In the genomic region with DNA sequence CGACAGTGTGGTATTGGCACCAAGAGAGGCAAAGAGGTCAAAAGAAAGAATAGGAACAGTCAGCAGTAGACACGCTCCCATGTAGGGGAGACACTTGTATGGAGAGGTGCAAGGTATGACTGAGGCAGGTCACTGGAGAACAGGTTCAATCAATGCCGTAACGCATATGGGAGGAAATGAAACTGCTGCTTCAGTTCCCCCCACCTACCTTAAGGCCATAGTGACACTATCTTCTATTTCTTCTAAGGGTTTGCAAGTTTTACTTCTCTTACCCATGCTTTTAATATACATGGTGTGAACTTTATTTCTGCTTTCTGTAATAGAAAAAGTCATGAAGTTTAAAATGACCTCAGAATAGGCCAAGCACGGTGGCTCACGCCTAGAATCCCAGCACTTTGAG, we compare ENCODE assay signal across 20 cellular contexts. TPM values are rescaled to one million over a fixed set of nuclear protein-coding genes. Genes with fewer than 3 reads are reported as not detected.
A peak's percentile ranks its signal among the peaks of the same experiment; 100 is the strongest.
DNase-seq lines count a peak whose midpoint lies in the region; ATAC-seq and TF ChIP-seq lines count a peak whose summit lies in the region.
"Had no signal": no experiment of that assay in that cellular context is flagged by ENCODE, and none has a peak within 500 bp of the region (broad histone marks: within the 10 kb centered on the region; RNA-seq: fewer than 3 reads in every experiment).

No MANE protein-coding gene starts in this region.

- H4K20me1 ChIP-seq in OCI-LY3 (ENCODE audit: insufficient read depth, low read length) = no peaks in the 10 kb centered on the region

- H3K4me1 Mint-ChIP-seq in stimulated activated memory B cell treated with anti-CD40 and anti-IgM and Interleukin-4, amounts not matched to agents 10 μg/mL and 1 μg/mL and 100 μg/mL, for 72 hours = peaks cover 20% of the 10 kb centered on the region
- peaks cover 2 to 7% of the 10 kb centered on the region in 2 donors for H3K4me1 Mint-ChIP-seq in natural killer cell treated with Interleukin-12 subunit alpha and Interleukin-12 subunit beta and Interleukin-15 and Interleukin-18, amount 100 ng/mL, for 72 hours (ENCODE audit: low read depth in 2 of 2)

- no peaks in the 10 kb centered on the region for H3K36me3 ChIP-seq in OCI-LY3 (replicated peaks; ENCODE audit: low read depth, low read length)

- peaks cover 18% of the 10 kb centered on the region for H3K27me3 Mint-ChIP-seq in stimulated activated memory B cell treated with anti-CD40 and anti-IgM and Interleukin-4, amounts not matched to agents 10 μg/mL and 1 μg/mL and 100 μg/mL, for 72 hours
- peaks cover 18 to 24% of the 10 kb centered on the region in 2 donors for H3K27me3 Mint-ChIP-seq in natural killer cell treated with Interleukin-12 subunit alpha and Interleukin-12 subunit beta and Interleukin-15 and Interleukin-18, amount 100 ng/mL, for 72 hours

- no peak for TF ChIP-seq CTCF in OCI-LY3 (IDR thresholded peaks at IDR 0.05; ENCODE audit: low read depth, low read length)

- peak overlapping the region; percentile 49 for H3K4me2 ChIP-seq in OCI-LY3 (ENCODE audit: low read length)
- H3K4me2 ChIP-seq: GM23338 had no signal

- H3K9ac ChIP-seq in OCI-LY3 (ENCODE audit: low read length) = no peak overlapping the region

- H3K9me3 ChIP-seq in OCI-LY3 (ENCODE audit: insufficient read depth, low read length) = no peaks in the 10 kb centered on the region

- no peak overlapping the region; the same call in 1 of the 2 replicates for H3K27ac ChIP-seq in OCI-LY3 (ENCODE audit: low read length)

- no peak overlapping the region for H3K4me3 Mint-ChIP-seq in stimulated activated memory B cell treated with anti-CD40 and anti-IgM and Interleukin-4, amounts not matched to agents 10 μg/mL and 1 μg/mL and 100 μg/mL, for 72 hours
- no peak overlapping the region for H3K4me3 Mint-ChIP-seq in natural killer cell treated with Interleukin-12 subunit alpha and Interleukin-12 subunit beta and Interleukin-15 and Interleukin-18, amount 100 ng/mL, for 72 hours
- H3K4me3 Mint-ChIP-seq: GM23338 had no signal

- peak overlapping the region; percentile 83; the same call in 1 of the 2 replicates for H2AFZ ChIP-seq in OCI-LY3 (ENCODE audit: low read depth, low read length)
- H2AFZ ChIP-seq: GM23338 had no signal

- ATAC-seq in GM18867 (IDR thresholded peaks at IDR 0.05; ENCODE audit: unreplicated experiment) = peak; percentile 56
- ATAC-seq in stimulated activated memory B cell treated with anti-CD40 and anti-IgM and Interleukin-4, amounts not matched to agents 10 μg/mL and 1 μg/mL and 100 μg/mL, for 72 hours = peak; percentile 74
- ATAC-seq in natural killer cell treated with Interleukin-12 subunit alpha and Interleukin-12 subunit beta and Interleukin-15 and Interleukin-18, amount 100 ng/mL, for 72 hours = no peak
- ATAC-seq: GM23338, K562 had no signal

- H3K36me3 Mint-ChIP-seq in stimulated activated memory B cell treated with anti-CD40 and anti-IgM and Interleukin-4, amounts not matched to agents 10 μg/mL and 1 μg/mL and 100 μg/mL, for 72 hours = no peaks in the 10 kb centered on the region
- H3K36me3 Mint-ChIP-seq in natural killer cell treated with Interleukin-12 subunit alpha and Interleukin-12 subunit beta and Interleukin-15 and Interleukin-18, amount 100 ng/mL, for 72 hours = no peaks in the 10 kb centered on the region

- H3K9me3 Mint-ChIP-seq in stimulated activated memory B cell treated with anti-CD40 and anti-IgM and Interleukin-4, amounts not matched to agents 10 μg/mL and 1 μg/mL and 100 μg/mL, for 72 hours = peaks cover 3% of the 10 kb centered on the region
- H3K9me3 Mint-ChIP-seq in natural killer cell treated with Interleukin-12 subunit alpha and Interleukin-12 subunit beta and Interleukin-15 and Interleukin-18, amount 100 ng/mL, for 72 hours = no peaks in the 10 kb centered on the region
- H3K9me3 Mint-ChIP-seq: GM23338 had no signal

- H3K4me3 ChIP-seq in OCI-LY3 (ENCODE audit: low read length) = 0 out of 2 replicates have a peak overlapping the region, but pooled peaks have one; percentile 2
- H3K4me3 ChIP-seq: GM23338, K562 had no signal

- H3K79me2 ChIP-seq in OCI-LY3 (ENCODE audit: low read length) = no peaks in the 10 kb centered on the region

- H3K4me1 ChIP-seq in OCI-LY3 (ENCODE audit: low read length) = peaks cover 11% of the 10 kb centered on the region

- DNase-seq in NOMO-1 treated with DMSO at 0.1 percent for 48 hours (lab: John Stamatoyannopoulos, UW; ENCODE audit: unreplicated experiment) (peak; percentile 12), NOMO-1 treated with dmso at 0.1 percent for 144 hours (lab: John Stamatoyannopoulos, UW; ENCODE audit: unreplicated experiment) (no peak), T1000 (lab: John Stamatoyannopoulos, UW) (no peak), middle frontal gyrus (ENCODE audit: extremely low spot score, low spot score) (no peak)
- no peak for DNase-seq in natural killer cell treated with Interleukin-12 subunit alpha and Interleukin-12 subunit beta and Interleukin-15 and Interleukin-18, amount 100 ng/mL, for 72 hours (ENCODE audit: low spot score)
- DNase-seq: 8988T, COR-L47, DMS 273 treated with DMSO at 0.1 percent for 48 hours, DND-41, HCEC 1CT, NCI-H1417 treated with DMSO at 0.1 percent for 48 hours, NCI-H187 treated with DMSO at 0.1 percent for 48 hours, NCI-H2227 treated with DMSO at 0.1 percent for 48 hours, NCI-H524, SW 1271 had no signal

- peaks cover 39% of the 10 kb centered on the region for H3K27me3 ChIP-seq in OCI-LY3 (ENCODE audit: low read depth, low read length)

- H3K27ac Mint-ChIP-seq in stimulated activated memory B cell treated with anti-CD40 and anti-IgM and Interleukin-4, amounts not matched to agents 10 μg/mL and 1 μg/mL and 100 μg/mL, for 72 hours = peak overlapping the region; percentile 75
- H3K27ac Mint-ChIP-seq in natural killer cell treated with Interleukin-12 subunit alpha and Interleukin-12 subunit beta and Interleukin-15 and Interleukin-18, amount 100 ng/mL, for 72 hours = no peak overlapping the region
- H3K27ac Mint-ChIP-seq: GM23338 had no signal

RNA-seq across cellular contexts. Expression of a gene that starts 5.5 kb away (rescaled TPM):
- total RNA-seq in natural killer cell treated with Interleukin-12 subunit alpha and Interleukin-12 subunit beta and Interleukin-15 and Interleukin-18, amount 100 ng/mL, for 72 hours = 10 to 100 TPM; 70.4 to 99.9 TPM

Comparison
In these comparisons a context has a peak if more than half of its experiments do, and no peak if none do; other contexts are left out.
1. ATAC-seq: peak in GM18867 (single experiment) and stimulated activated memory B cell treated with anti-CD40 and anti-IgM and Interleukin-4, amounts not matched to agents 10 μg/mL and 1 μg/mL and 100 μg/mL, for 72 hours (single experiment); none in natural killer cell treated with Interleukin-12 subunit alpha and Interleukin-12 subunit beta and Interleukin-15 and Interleukin-18, amount 100 ng/mL, for 72 hours (0 of 2).